Comparison of ENCODE assay signal across 8 cellular contexts in genomic region chr5:151047814-151048425, GRCh38. TPM values are rescaled to one million over a fixed set of nuclear protein-coding genes. Genes with fewer than 3 reads are reported as not detected.
DNase-seq lines count a peak whose midpoint lies in the region; ATAC-seq, FAIRE-seq and TF ChIP-seq lines count a peak whose summit lies in the region.

No MANE protein-coding gene starts in this region.

- H3F3A ChIP-seq in GM23248 (ENCODE audit: insufficient read depth) = no peaks in the 10 kb centered on the region

- H3K4me1 ChIP-seq in GM23248 (ENCODE audit: insufficient read depth) (no peaks in the 10 kb centered on the region), RWPE2 (ENCODE audit: insufficient read depth, poor library complexity, severe bottlenecking) (no peaks in the 10 kb centered on the region)

- TF ChIP-seq CTCF in D721Med (IDR thresholded peaks at IDR 0.05; ENCODE audit: insufficient read depth, missing control alignments) (peak; percentile 80), RWPE2 (IDR thresholded peaks at IDR 0.05; ENCODE audit: poor library complexity, severe bottlenecking) (peak; percentile 64), neural crest cell (conservative IDR thresholded peaks at IDR 0.05) (peak; percentile 62)

- H3K9me2 ChIP-seq in GM23248 (ENCODE audit: insufficient read depth) = no peaks in the 10 kb centered on the region

- H3K27me3 Mint-ChIP-seq in effector memory CD8-positive, alpha-beta T cell = no peaks in the 10 kb centered on the region
- no peaks in the 10 kb centered on the region for H3K27me3 Mint-ChIP-seq in neural crest cell (ENCODE audit: low read depth)

- H3K27ac Mint-ChIP-seq in effector memory CD8-positive, alpha-beta T cell = peak overlapping the region; percentile 74 to 77
- no peak overlapping the region for H3K27ac Mint-ChIP-seq in neural crest cell (ENCODE audit: unreplicated experiment)

- no peak overlapping the region for H3K4me2 ChIP-seq in GM23248 (ENCODE audit: unreplicated experiment)

- no peak overlapping the region for H3K9ac ChIP-seq in GM23248

- H2AFZ ChIP-seq in GM23248 = no peak overlapping the region

- in situ Hi-C loops in GM23248 (cut with MboI) = no loop called here

- no peak overlapping the region for H3K4me3 Mint-ChIP-seq in effector memory CD8-positive, alpha-beta T cell
- H3K4me3 Mint-ChIP-seq in neural crest cell = no peak overlapping the region

- no peaks in the 10 kb centered on the region for H3K9me3 Mint-ChIP-seq in effector memory CD8-positive, alpha-beta T cell
- no peaks in the 10 kb centered on the region for H3K9me3 Mint-ChIP-seq in neural crest cell

- H4K20me1 ChIP-seq in GM23248 (ENCODE audit: insufficient read depth) = no peaks in the 10 kb centered on the region

- WGBS in GM23248 (ENCODE audit: low coverage in 1 of 2, low lambda C conversion rate in 2 of 2, missing lambda C conversion rate in 2 of 2), 2 experiments = 70% methylated on average over 13 of the region's 13 CpGs

- peaks cover 91% of the 10 kb centered on the region for H3K36me3 Mint-ChIP-seq in effector memory CD8-positive, alpha-beta T cell (ENCODE audit: insufficient read depth)
- peaks cover 8% of the 10 kb centered on the region for H3K36me3 Mint-ChIP-seq in neural crest cell (ENCODE audit: low read depth)

- DNase-seq in D721Med (ENCODE audit: insufficient read length, low spot score) = no peak
- peak; percentile 54 for DNase-seq in GM23248
- DNase-seq in RWPE2 (ENCODE audit: low spot score) = no peak
- peak in 2 of 3 experiments; percentile 10 to 15 for DNase-seq in effector memory CD8-positive, alpha-beta T cell
- no peak for DNase-seq in neural crest cell (ENCODE audit: low read depth, low spot score)
- no peak for DNase-seq in inferior parietal cortex (ENCODE audit: extremely low spot score)
- no peak for DNase-seq in midbrain (lab: John Stamatoyannopoulos, UW)

- H3K27me3 ChIP-seq in GM23248 (replicated peaks; ENCODE audit: insufficient read depth) = no peaks in the 10 kb centered on the region
- no peaks in the 10 kb centered on the region for H3K27me3 ChIP-seq in RWPE2 (ENCODE audit: insufficient read depth, poor library complexity, severe bottlenecking)

- H3K36me3 ChIP-seq in GM23248 (ENCODE audit: low read depth) = peaks cover 22% of the 10 kb centered on the region; the same call in 1 of the 2 replicates
- H3K36me3 ChIP-seq in RWPE2 (ENCODE audit: low read depth) = peaks cover 96% of the 10 kb centered on the region

- H3K27ac ChIP-seq in GM23248 = no peak overlapping the region
- no peak overlapping the region for H3K27ac ChIP-seq in RWPE2 (ENCODE audit: poor library complexity, severe bottlenecking)

- H3K9me3 ChIP-seq in GM23248 (ENCODE audit: low read depth) (no peaks in the 10 kb centered on the region), RWPE2 (ENCODE audit: severe bottlenecking) (no peaks in the 10 kb centered on the region)

- H3K79me2 ChIP-seq in GM23248 (ENCODE audit: insufficient read depth) = no peaks in the 10 kb centered on the region

- peak; percentile 63 for ATAC-seq in RWPE2 (ENCODE audit: low read depth)
- peak; percentile 70 for ATAC-seq in effector memory CD8-positive, alpha-beta T cell (replicated peaks)
- no peak for ATAC-seq in HG02840 (IDR thresholded peaks at IDR 0.05; ENCODE audit: low FRiP score, unreplicated experiment)

- no peak overlapping the region for H3K4me3 ChIP-seq in GM23248
- no peak overlapping the region for H3K4me3 ChIP-seq in RWPE2 (ENCODE audit: severe bottlenecking)

- peaks cover 8 to 20% of the 10 kb centered on the region in 2 donors for H3K4me1 Mint-ChIP-seq in effector memory CD8-positive, alpha-beta T cell (ENCODE audit: low read depth in 2 of 2)
- no peaks in the 10 kb centered on the region for H3K4me1 Mint-ChIP-seq in neural crest cell

- no peak for FAIRE-seq in D721Med (lab: Jason Lieb, UNC)

RNA-seq across cellular contexts. Expression of gene GPX3, which starts 27.5 kb away (rescaled TPM):
- total RNA-seq in GM23248 (2014; rRNA removed; shearing (Covaris generic)) = 2.4 and 3.0 TPM in 2 replicates
- polyA plus RNA-seq in GM23248 (2016; fragmentation: Nextera tagmentation; extraction: Ambion mirVana) = 4.2 and 4.4 TPM in 2 replicates
- 4.6 and 4.8 TPM in 2 replicates for total RNA-seq in neural crest cell

RNA-seq across cellular contexts. Expression of gene TNIP1, which starts 32.9 kb away (rescaled TPM):
- 88.8 and 92.1 TPM in 2 replicates for total RNA-seq in GM23248 (2014; rRNA removed; shearing (Covaris generic))
- 43.1 and 43.2 TPM in 2 replicates for polyA plus RNA-seq in GM23248 (2016; fragmentation: Nextera tagmentation; extraction: Ambion mirVana)
- total RNA-seq in neural crest cell = 34.6 and 37.1 TPM in 2 replicates

Comparison
In these comparisons a context has a peak if more than half of its experiments do, and no peak if none do; other contexts are left out.
1. DNase-seq: peak in GM23248 (single experiment) and effector memory CD8-positive, alpha-beta T cell (2 of 3); none in D721Med (single experiment), RWPE2 (single experiment), neural crest cell (single experiment), inferior parietal cortex (single experiment) and midbrain (single experiment).
2. Peak in every context shown above with its lines, with median percentiles within 50 percentile points of each other: CTCF ChIP-seq.